ENCODE assay signal across 8 cellular contexts in genomic region chrX:103215037-103215767, GRCh38.
DNase-seq lines count a peak whose midpoint lies in the region; ATAC-seq and TF ChIP-seq lines count a peak whose summit lies in the region.

Gene BEX4 (plus strand): TSS chrX:103215108. CDS start chrX:103216154, 1,046 bp downstream.

- DNase-seq in NCI-H2081 (lab: John Stamatoyannopoulos, UW) (peak; percentile 82 to 89), dedifferentiated amniotic fluid mesenchymal stem cell (ENCODE audit: extremely low spot score) (peak; percentile 28), left kidney (ENCODE audit: low read depth, low spot score) (peak; percentile 93), 8988T (no peak)
- peak; percentile 79 for DNase-seq in activated CD4-positive, alpha-beta T cell treated with anti-CD3 and anti-CD28 coated beads, Interleukin-2, amount 50 U/mL, for 1 hour
- DNase-seq in stimulated activated CD4-positive, alpha-beta T cell treated with anti-CD3 and anti-CD28 coated beads, Interleukin-1b, Interleukin-23, amount 100 ng/mL, for 48 hours, result peak; percentile 80

- ATAC-seq in GM18505 (IDR thresholded peaks at IDR 0.05; ENCODE audit: unreplicated experiment) (peak; percentile 91), HG02678 (IDR thresholded peaks at IDR 0.05; ENCODE audit: unreplicated experiment) (peak; percentile 98)

- peak; percentile 44 for TF ChIP-seq POLR2A in GM18505 (IDR thresholded peaks at IDR 0.05; ENCODE audit: borderline replicate concordance, extremely low read depth, insufficient read depth, insufficient read length)
